Comparison of ENCODE assay signal across 19 cellular contexts in genomic region chr20:53664121-53664520, GRCh38.
DNase-seq lines count a peak whose midpoint lies in the region; ATAC-seq, FAIRE-seq and TF ChIP-seq lines count a peak whose summit lies in the region.
"Had no signal": no experiment of that assay in that cellular context is flagged by ENCODE, and none has a peak within 500 bp of the region (broad histone marks: within the 10 kb centered on the region; RNA-seq: fewer than 3 reads in every experiment).

No MANE protein-coding gene starts in this region.

- H3F3A ChIP-seq in PC-3 (ENCODE audit: low read length, unreplicated experiment) = no peaks in the 10 kb centered on the region

- CTCF ChIA-PET in CD4-positive, alpha-beta memory T cell (lab: Charles Lee; ENCODE audit: partially characterized antibody) = interaction anchor here (0.7 to 1.1 kb wide), 2 partner anchors 11 to 65 kb away, joined by 3 to 4 read pairs; no protein-coding TSS in a partner anchor
- CTCF ChIA-PET in HEK293 (lab: Yijun Ruan, JAX) (no interaction called here), PC-3 (lab: Charles Lee) (no interaction called here)

- no peak overlapping the region for H3K4me3 ChIP-seq in CD4-positive, alpha-beta memory T cell (ENCODE audit: low read length in 2 of 2)
- H3K4me3 ChIP-seq in HEK293 (ENCODE audit: low read depth, low read length) = no peak overlapping the region
- no peak overlapping the region for H3K4me3 ChIP-seq in PC-3 (ENCODE audit: low read length)
- H3K4me3 ChIP-seq: colonic mucosa, thoracic aorta had no signal

- H3K4me3 Mint-ChIP-seq in CD4-positive, alpha-beta memory T cell = peak overlapping the region in 1 of 8 donors; percentile 57
- H3K4me3 Mint-ChIP-seq: activated CD4-positive, alpha-beta T cell treated with anti-CD3 and anti-CD28 coated beads, Interleukin-2, amount 10 ng/mL, durations not matched to agents 24 days and 14 days; memory B cell; natural killer cell treated with Interleukin-12 subunit alpha and Interleukin-12 subunit beta and Interleukin-15 and Interleukin-18, amount 100 ng/mL, for 72 hours had no signal

- H3K4me2 ChIP-seq in PC-3 (ENCODE audit: low read length) = no peak overlapping the region

- H3K9me2 ChIP-seq in PC-3 (replicated peaks; ENCODE audit: low read length) = no peaks in the 10 kb centered on the region

- no peaks in the 10 kb centered on the region for H3K9me3 ChIP-seq in CD4-positive, alpha-beta memory T cell (ENCODE audit: control insufficient read depth in 1 of 2, low read length in 2 of 2)
- H3K9me3 ChIP-seq in HEK293 (ENCODE audit: control insufficient read depth, insufficient read depth, low read depth, low read length) = no peaks in the 10 kb centered on the region
- H3K9me3 ChIP-seq in PC-3 (ENCODE audit: low read length) = no peaks in the 10 kb centered on the region
- H3K9me3 ChIP-seq: colonic mucosa, thoracic aorta had no signal

- H3K27me3 Mint-ChIP-seq in CD4-positive, alpha-beta memory T cell = no peaks in the 10 kb centered on the region
- H3K27me3 Mint-ChIP-seq: activated CD4-positive, alpha-beta T cell treated with anti-CD3 and anti-CD28 coated beads, Interleukin-2, amount 10 ng/mL, durations not matched to agents 24 days and 14 days; memory B cell; natural killer cell treated with Interleukin-12 subunit alpha and Interleukin-12 subunit beta and Interleukin-15 and Interleukin-18, amount 100 ng/mL, for 72 hours had no signal

- H3K9ac ChIP-seq in PC-3 (ENCODE audit: low read length) = no peak overlapping the region

- no peaks in the 10 kb centered on the region for H3K79me2 ChIP-seq in PC-3 (ENCODE audit: low read length)

- H3K27ac ChIP-seq in CD4-positive, alpha-beta memory T cell (ENCODE audit: low read depth, low read length) = no peak overlapping the region
- H3K27ac ChIP-seq in HEK293 (ENCODE audit: extremely low read depth, low read depth, low read length) = no peak overlapping the region
- no peak overlapping the region for H3K27ac ChIP-seq in PC-3 (ENCODE audit: low read length)
- H3K27ac ChIP-seq: colonic mucosa, thoracic aorta had no signal

- no peaks in the 10 kb centered on the region for H3K36me3 ChIP-seq in CD4-positive, alpha-beta memory T cell (ENCODE audit: insufficient read depth, low read length)
- H3K36me3 ChIP-seq in HEK293 (ENCODE audit: control insufficient read depth in 2 of 2, insufficient read depth in 1 of 2, low read length in 2 of 2) = no peaks in the 10 kb centered on the region
- no peaks in the 10 kb centered on the region for H3K36me3 ChIP-seq in PC-3 (ENCODE audit: low read depth, low read length)
- H3K36me3 ChIP-seq: colonic mucosa, thoracic aorta had no signal

- H2AFZ ChIP-seq in PC-3 (ENCODE audit: low read length) = no peak overlapping the region

- peaks cover 19 to 38% (median 26%) of the 10 kb centered on the region in 4 donors for H3K4me1 Mint-ChIP-seq in CD4-positive, alpha-beta memory T cell

- no peak for DNase-seq in CD4-positive, alpha-beta memory T cell
- DNase-seq in PC-3 = no peak
- peak; percentile 18 for DNase-seq in left lobe of liver (ENCODE audit: low spot score)
- DNase-seq in GM12891 (ENCODE audit: insufficient read length, low spot score) = no peak
- no peak for DNase-seq in activated T-cell treated with anti-CD3 and anti-CD28 coated beads, Interleukin-2, amount 50 U/mL, for 48 hours
- DNase-seq: activated CD4-positive, alpha-beta T cell treated with anti-CD3 and anti-CD28 coated beads, Interleukin-2, amount 10 ng/mL, durations not matched to agents 24 days and 14 days; activated naive CD4-positive, alpha-beta T cell; colonic mucosa; GF-D8; hypothalamus; NCI-H1436 treated with DMSO at 0.1 percent for 48 hours had no signal

- no peaks in the 10 kb centered on the region for H3K27me3 ChIP-seq in CD4-positive, alpha-beta memory T cell (ENCODE audit: insufficient read depth, low read length)
- H3K27me3 ChIP-seq in PC-3 (ENCODE audit: low read length) = no peaks in the 10 kb centered on the region
- H3K27me3 ChIP-seq: colonic mucosa had no signal

- ATAC-seq in PC-3 (peak; percentile 29; the same call in 1 of the 2 replicates), left lobe of liver (no peak), GM19455 (IDR thresholded peaks at IDR 0.05; ENCODE audit: unreplicated experiment) (no peak)
- ATAC-seq: natural killer cell treated with Interleukin-12 subunit alpha and Interleukin-12 subunit beta and Interleukin-15 and Interleukin-18, amount 100 ng/mL, for 72 hours had no signal

- H3K27ac Mint-ChIP-seq in CD4-positive, alpha-beta memory T cell = peak overlapping the region in 4 of 7 donors; percentile 53 to 78 (median 66)
- H3K27ac Mint-ChIP-seq: activated CD4-positive, alpha-beta T cell treated with anti-CD3 and anti-CD28 coated beads, Interleukin-2, amount 10 ng/mL, durations not matched to agents 24 days and 14 days; memory B cell; natural killer cell treated with Interleukin-12 subunit alpha and Interleukin-12 subunit beta and Interleukin-15 and Interleukin-18, amount 100 ng/mL, for 72 hours had no signal

- POLR2A ChIA-PET in CD4-positive, alpha-beta memory T cell (lab: Charles Lee; ENCODE audit: partially characterized antibody) = interaction anchor here (0.9 to 1.5 kb wide), 2 partner anchors 17 to 70 kb away, joined by 3 to 4 read pairs; no protein-coding TSS in a partner anchor
- POLR2A ChIA-PET in HEK293 (lab: Yijun Ruan, JAX) (no interaction called here), PC-3 (lab: Charles Lee; ENCODE audit: unreplicated experiment) (no interaction called here)

- TF ChIP-seq CTCF in HEK293 (tag by site-specific recombination; IDR thresholded peaks at IDR 0.05) = no peak
- no peak for TF ChIP-seq CTCF in PC-3 (conservative IDR thresholded peaks at IDR 0.05; ENCODE audit: low read depth, low read length)

- no peak for TF ChIP-seq POLR2A in GM12891 (IDR thresholded peaks at IDR 0.05; ENCODE audit: low read depth, low read length)

- H3K9me3 Mint-ChIP-seq in CD4-positive, alpha-beta memory T cell = no peaks in the 10 kb centered on the region
- H3K9me3 Mint-ChIP-seq: activated CD4-positive, alpha-beta T cell treated with anti-CD3 and anti-CD28 coated beads, Interleukin-2, amount 10 ng/mL, durations not matched to agents 24 days and 14 days; memory B cell; natural killer cell treated with Interleukin-12 subunit alpha and Interleukin-12 subunit beta and Interleukin-15 and Interleukin-18, amount 100 ng/mL, for 72 hours had no signal

- no peak for FAIRE-seq in GM12891 (lab: Jason Lieb, UNC)
- FAIRE-seq: GM12892, keratinocyte, RCC 7860 had no signal

- H4K20me1 ChIP-seq in PC-3 (ENCODE audit: low read length) = no peaks in the 10 kb centered on the region

- H3K36me3 Mint-ChIP-seq in CD4-positive, alpha-beta memory T cell = no peaks in the 10 kb centered on the region
- H3K36me3 Mint-ChIP-seq: memory B cell; natural killer cell treated with Interleukin-12 subunit alpha and Interleukin-12 subunit beta and Interleukin-15 and Interleukin-18, amount 100 ng/mL, for 72 hours had no signal

- intact Hi-C loops in CD4-positive, alpha-beta memory T cell (cut with micrococcal nuclease) = loop anchor here (5.0 kb wide), 3 partner anchors 43 to 203 kb away; no protein-coding TSS in a partner anchor
- intact Hi-C loops in PC-3 (cut with micrococcal nuclease) = no loop called here

- no TSS peak for BruUV-seq in PC-3 (replicated peaks; lab: Mats Ljungman, UMichigan)

- peaks cover 23% of the 10 kb centered on the region for H3K4me1 ChIP-seq in CD4-positive, alpha-beta memory T cell (ENCODE audit: insufficient read depth, low read length)
- no peaks in the 10 kb centered on the region for H3K4me1 ChIP-seq in HEK293 (ENCODE audit: control insufficient read depth, insufficient read depth, low read length)
- H3K4me1 ChIP-seq in PC-3 (ENCODE audit: insufficient read depth, low read length) = no peaks in the 10 kb centered on the region
- H3K4me1 ChIP-seq: colonic mucosa had no signal

TF ChIP-seq in HEK293, 187 proteins besides CTCF, POLR2A, EP300 and RAD21:
- peak; percentile 27; the same call in 1 of the 2 replicates for TF ChIP-seq PRDM6 (tag by site-specific recombination; IDR thresholded peaks at IDR 0.05)
- TF ChIP-seq ZNF558 (tag by site-specific recombination; IDR thresholded peaks at IDR 0.05) = no peak

TF ChIP-seq in GM12891, 5 proteins besides CTCF, POLR2A, EP300 and RAD21:
- TF ChIP-seq POU2F2 (IDR thresholded peaks at IDR 0.05; ENCODE audit: low read depth, low read length) = no peak
- TF ChIP-seq PAX5 (IDR thresholded peaks at IDR 0.05; ENCODE audit: insufficient read depth, low read length, severe bottlenecking) = no peak
- TF ChIP-seq POLR2AphosphoS5 (IDR thresholded peaks at IDR 0.05; ENCODE audit: low read depth, low read length) = no peak
- no peak for TF ChIP-seq TAF1 (IDR thresholded peaks at IDR 0.05; ENCODE audit: low read depth, low read length)
- TF ChIP-seq SPI1 (IDR thresholded peaks at IDR 0.05; ENCODE audit: low read depth, low read length) = no peak
